Comparison of ENCODE assay signal across 16 cellular contexts in the genomic region with DNA sequence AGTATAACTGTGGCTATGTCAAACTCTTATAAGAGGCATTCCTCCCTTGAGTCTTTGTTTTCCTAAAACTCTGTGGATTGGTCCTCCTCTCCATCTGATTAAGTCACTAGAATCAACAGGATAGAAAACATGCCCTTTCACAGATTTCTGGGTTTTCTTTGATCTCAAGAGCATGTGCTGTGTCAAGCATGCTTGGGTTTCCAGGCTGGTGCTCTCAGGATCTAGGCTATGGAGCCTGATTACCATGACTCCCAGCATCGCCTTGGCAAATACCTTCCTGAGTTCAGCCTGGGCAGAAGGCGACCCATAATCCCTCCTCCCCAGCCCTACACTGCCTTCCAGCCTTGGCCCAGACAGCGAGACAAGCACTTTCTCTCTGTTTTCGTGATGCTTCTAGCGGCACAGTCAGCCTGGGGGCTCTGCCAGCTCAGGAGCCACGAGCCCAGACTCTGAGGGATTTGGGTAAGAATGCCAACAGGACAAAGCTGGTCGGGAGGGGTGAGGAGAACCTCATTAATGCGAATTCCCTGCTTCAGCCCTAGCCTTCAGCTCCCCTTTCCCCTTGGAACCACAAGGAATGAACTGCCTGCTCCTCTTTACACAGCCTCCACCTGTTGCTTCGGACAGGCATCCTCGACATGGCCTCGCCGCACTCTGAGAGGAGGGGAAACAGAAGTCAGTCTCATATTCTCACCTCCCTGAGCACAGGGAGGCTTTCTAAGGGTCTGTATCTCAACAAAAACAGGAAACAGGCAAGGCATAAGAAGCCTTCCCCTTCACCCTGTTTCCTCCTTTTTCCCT.
"Had no signal": no experiment of that assay in that cellular context is flagged by ENCODE, and none has a peak within 500 bp of the region (broad histone marks: within the 10 kb centered on the region; RNA-seq: fewer than 3 reads in every experiment).

No MANE protein-coding gene starts in this region.

- ATAC-seq: activated CD4-positive, alpha-beta T cell treated with anti-CD3 and anti-CD28 coated beads for 36 hours; esophagus mucosa; gastrocnemius medialis; naive thymus-derived CD4-positive, alpha-beta T cell had no signal

- H3K36me3 ChIP-seq: gastrocnemius medialis, tibial nerve, uterus had no signal

- H3K27ac ChIP-seq: gastrocnemius medialis, tibial nerve, uterus had no signal

- H3K4me1 Mint-ChIP-seq: activated CD4-positive, alpha-beta T cell treated with anti-CD3 and anti-CD28 coated beads for 36 hours; central memory CD8-positive, alpha-beta T cell; naive thymus-derived CD4-positive, alpha-beta T cell had no signal

- H3K36me3 Mint-ChIP-seq: naive thymus-derived CD4-positive, alpha-beta T cell had no signal

- H3K4me3 Mint-ChIP-seq: activated CD4-positive, alpha-beta T cell treated with anti-CD3 and anti-CD28 coated beads for 36 hours; activated T-helper 1 cell treated with anti-CD3 and anti-CD28 coated beads, Interleukin-12 subunit alpha, Interleukin-12 subunit beta, Interleukin-2, Interleukin-4 antibody, amounts not matched to agents 30 ng/mL and 10 ng/mL and 1 ng/mL, durations not matched to agents 14 hours and 24 hours and 36 hours; central memory CD8-positive, alpha-beta T cell; naive thymus-derived CD4-positive, alpha-beta T cell had no signal

- H3K27me3 ChIP-seq: gastrocnemius medialis, tibial nerve, uterus had no signal

- H3K27ac Mint-ChIP-seq: activated CD4-positive, alpha-beta T cell treated with anti-CD3 and anti-CD28 coated beads for 36 hours; activated T-helper 1 cell treated with anti-CD3 and anti-CD28 coated beads, Interleukin-12 subunit alpha, Interleukin-12 subunit beta, Interleukin-2, Interleukin-4 antibody, amounts not matched to agents 30 ng/mL and 10 ng/mL and 1 ng/mL, durations not matched to agents 14 hours and 24 hours and 36 hours; naive thymus-derived CD4-positive, alpha-beta T cell had no signal

- H3K9me3 ChIP-seq: gastrocnemius medialis, tibial nerve, uterus had no signal

- H3K4me1 ChIP-seq: gastrocnemius medialis, uterus had no signal

- H3K9me3 Mint-ChIP-seq: activated T-helper 1 cell treated with anti-CD3 and anti-CD28 coated beads, Interleukin-12 subunit alpha, Interleukin-12 subunit beta, Interleukin-2, Interleukin-4 antibody, amounts not matched to agents 30 ng/mL and 10 ng/mL and 1 ng/mL, durations not matched to agents 14 hours and 24 hours and 36 hours; central memory CD8-positive, alpha-beta T cell; naive thymus-derived CD4-positive, alpha-beta T cell had no signal

- H3K4me3 ChIP-seq: gastrocnemius medialis, tibial nerve, uterus had no signal

- DNase-seq: activated CD4-positive, alpha-beta T cell treated with anti-CD3 and anti-CD28 coated beads for 36 hours; activated CD4-positive, alpha-beta T cell treated with anti-CD3 and anti-CD28 coated beads, Interleukin-2, amount 50 U/mL, for 48 hours; activated naive CD4-positive, alpha-beta T cell treated with Interleukin-2 at 50 U/mL for 16 hours; effector CD8-positive, alpha-beta T cell; gastrocnemius medialis; mesenchymal stem cell; naive thymus-derived CD4-positive, alpha-beta T cell; stimulated activated CD4-positive, alpha-beta T cell treated with anti-CD3 and anti-CD28 coated beads, Interleukin-1b, Interleukin-23, amount 100 ng/mL, for 48 hours; stimulated activated naive CD4-positive, alpha-beta T cell treated with Interleukin-2 at 50 U/mL for 16 hours; SW 1271; T-helper 2 cell; uterus had no signal
